Comparison of ENCODE assay signal across 1 cellular context in the genomic region with DNA sequence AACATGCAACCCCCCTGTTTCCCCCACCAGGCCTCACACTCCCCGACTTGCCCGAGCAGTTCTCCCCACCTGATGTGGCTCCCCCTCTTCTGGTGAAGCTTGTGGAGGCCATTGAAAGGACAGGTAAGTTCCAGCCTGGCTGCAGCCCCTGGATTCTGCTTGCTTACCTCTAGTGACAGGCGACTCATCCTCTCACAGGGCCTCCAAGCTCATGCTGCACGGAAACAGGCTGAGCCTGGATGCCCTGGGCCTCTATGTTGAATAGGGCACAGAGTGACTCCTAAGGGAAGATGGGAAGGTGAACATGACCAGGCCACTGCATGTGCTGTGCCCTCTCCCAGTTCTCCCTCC.
TF ChIP-seq lines count a peak whose summit lies in the region.

No MANE protein-coding gene starts in this region.

TF ChIP-seq in GM12878, 131 proteins besides CTCF, POLR2A, EP300 and RAD21:
- TF ChIP-seq PAX8 (IDR thresholded peaks at IDR 0.05) (no peak), WRNIP1 (IDR thresholded peaks at IDR 0.05; ENCODE audit: borderline replicate concordance, low read depth, low read length) (no peak), STAT1 (conservative IDR thresholded peaks at IDR 0.05) (no peak), CBX3 (IDR thresholded peaks at IDR 0.05; ENCODE audit: borderline replicate concordance, low read depth) (no peak), SP1 (IDR thresholded peaks at IDR 0.05; ENCODE audit: low read depth, low read length) (no peak), STAT3 (IDR thresholded peaks at IDR 0.05; ENCODE audit: low read depth, low read length) (no peak), SMC3 (IDR thresholded peaks at IDR 0.05; ENCODE audit: borderline replicate concordance, low read length) (no peak), NR2F1 (conservative IDR thresholded peaks at IDR 0.05) (no peak), CHD2 (IDR thresholded peaks at IDR 0.05; ENCODE audit: borderline replicate concordance, low read depth, low read length) (no peak), NR2C2 (IDR thresholded peaks at IDR 0.05; ENCODE audit: borderline replicate concordance, control insufficient read depth, insufficient read length, low read depth) (no peak), ZSCAN29 (IDR thresholded peaks at IDR 0.05) (no peak), GATAD2B (conservative IDR thresholded peaks at IDR 0.05; ENCODE audit: low read depth) (no peak), ZNF622 (IDR thresholded peaks at IDR 0.05) (no peak), NBN (IDR thresholded peaks at IDR 0.05) (no peak), KLF5 (IDR thresholded peaks at IDR 0.05; ENCODE audit: partially characterized antibody) (no peak)
- TF ChIP-seq, protein P1, sequence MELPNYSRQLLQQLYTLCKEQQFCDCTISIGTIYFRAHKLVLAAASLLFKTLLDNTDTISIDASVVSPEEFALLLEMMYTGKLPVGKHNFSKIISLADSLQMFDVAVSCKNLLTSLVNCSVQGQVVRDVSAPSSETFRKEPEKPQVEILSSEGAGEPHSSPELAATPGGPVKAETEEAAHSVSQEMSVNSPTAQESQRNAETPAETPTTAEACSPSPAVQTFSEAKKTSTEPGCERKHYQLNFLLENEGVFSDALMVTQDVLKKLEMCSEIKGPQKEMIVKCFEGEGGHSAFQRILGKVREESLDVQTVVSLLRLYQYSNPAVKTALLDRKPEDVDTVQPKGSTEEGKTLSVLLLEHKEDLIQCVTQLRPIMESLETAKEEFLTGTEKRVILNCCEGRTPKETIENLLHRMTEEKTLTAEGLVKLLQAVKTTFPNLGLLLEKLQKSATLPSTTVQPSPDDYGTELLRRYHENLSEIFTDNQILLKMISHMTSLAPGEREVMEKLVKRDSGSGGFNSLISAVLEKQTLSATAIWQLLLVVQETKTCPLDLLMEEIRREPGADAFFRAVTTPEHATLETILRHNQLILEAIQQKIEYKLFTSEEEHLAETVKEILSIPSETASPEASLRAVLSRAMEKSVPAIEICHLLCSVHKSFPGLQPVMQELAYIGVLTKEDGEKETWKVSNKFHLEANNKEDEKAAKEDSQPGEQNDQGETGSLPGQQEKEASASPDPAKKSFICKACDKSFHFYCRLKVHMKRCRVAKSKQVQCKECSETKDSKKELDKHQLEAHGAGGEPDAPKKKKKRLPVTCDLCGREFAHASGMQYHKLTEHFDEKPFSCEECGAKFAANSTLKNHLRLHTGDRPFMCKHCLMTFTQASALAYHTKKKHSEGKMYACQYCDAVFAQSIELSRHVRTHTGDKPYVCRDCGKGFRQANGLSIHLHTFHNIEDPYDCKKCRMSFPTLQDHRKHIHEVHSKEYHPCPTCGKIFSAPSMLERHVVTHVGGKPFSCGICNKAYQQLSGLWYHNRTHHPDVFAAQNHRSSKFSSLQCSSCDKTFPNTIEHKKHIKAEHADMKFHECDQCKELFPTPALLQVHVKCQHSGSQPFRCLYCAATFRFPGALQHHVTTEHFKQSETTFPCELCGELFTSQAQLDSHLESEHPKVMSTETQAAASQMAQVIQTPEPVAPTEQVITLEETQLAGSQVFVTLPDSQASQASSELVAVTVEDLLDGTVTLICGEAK (IDR thresholded peaks at IDR 0.05; ENCODE audit: borderline replicate concordance), result no peak
- TF ChIP-seq, protein P2, sequence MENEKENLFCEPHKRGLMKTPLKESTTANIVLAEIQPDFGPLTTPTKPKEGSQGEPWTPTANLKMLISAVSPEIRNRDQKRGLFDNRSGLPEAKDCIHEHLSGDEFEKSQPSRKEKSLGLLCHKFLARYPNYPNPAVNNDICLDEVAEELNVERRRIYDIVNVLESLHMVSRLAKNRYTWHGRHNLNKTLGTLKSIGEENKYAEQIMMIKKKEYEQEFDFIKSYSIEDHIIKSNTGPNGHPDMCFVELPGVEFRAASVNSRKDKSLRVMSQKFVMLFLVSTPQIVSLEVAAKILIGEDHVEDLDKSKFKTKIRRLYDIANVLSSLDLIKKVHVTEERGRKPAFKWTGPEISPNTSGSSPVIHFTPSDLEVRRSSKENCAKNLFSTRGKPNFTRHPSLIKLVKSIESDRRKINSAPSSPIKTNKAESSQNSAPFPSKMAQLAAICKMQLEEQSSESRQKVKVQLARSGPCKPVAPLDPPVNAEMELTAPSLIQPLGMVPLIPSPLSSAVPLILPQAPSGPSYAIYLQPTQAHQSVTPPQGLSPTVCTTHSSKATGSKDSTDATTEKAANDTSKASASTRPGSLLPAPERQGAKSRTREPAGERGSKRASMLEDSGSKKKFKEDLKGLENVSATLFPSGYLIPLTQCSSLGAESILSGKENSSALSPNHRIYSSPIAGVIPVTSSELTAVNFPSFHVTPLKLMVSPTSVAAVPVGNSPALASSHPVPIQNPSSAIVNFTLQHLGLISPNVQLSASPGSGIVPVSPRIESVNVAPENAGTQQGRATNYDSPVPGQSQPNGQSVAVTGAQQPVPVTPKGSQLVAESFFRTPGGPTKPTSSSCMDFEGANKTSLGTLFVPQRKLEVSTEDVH (IDR thresholded peaks at IDR 0.05; ENCODE audit: low read depth, partially characterized antibody), result no peak
